Comparison of ENCODE assay signal across 8 cellular contexts in genomic region chr1:8643542-8644536, GRCh38.
DNase-seq lines count a peak whose midpoint lies in the region; ATAC-seq, FAIRE-seq and TF ChIP-seq lines count a peak whose summit lies in the region.

No MANE protein-coding gene starts in this region.

- FAIRE-seq in GM12892 (lab: Jason Lieb, UNC): peak; percentile 90

- no peak for DNase-seq in GM12892 (ENCODE audit: insufficient read length)
- no peak for DNase-seq in Ammon's horn (ENCODE audit: low spot score)
- no peak for DNase-seq in retina
- DNase-seq in activated CD4-positive, alpha-beta T cell treated with anti-CD3 and anti-CD28 coated beads, Interleukin-2, amount 50 U/mL, for 48 hours: no peak
- no peak for DNase-seq in activated CD4-positive, alpha-beta T cell treated with anti-CD3 and anti-CD28 coated beads for 48 hours

- peak overlapping the region; percentile 67 for H3K27ac ChIP-seq in VCaP

- ATAC-seq in GM19395 (IDR thresholded peaks at IDR 0.05; ENCODE audit: unreplicated experiment): peak; percentile 76
- peak; percentile 78 for ATAC-seq in HG03097 (IDR thresholded peaks at IDR 0.05; ENCODE audit: low FRiP score, unreplicated experiment)

- no peak for TF ChIP-seq POLR2A in GM12892 (IDR thresholded peaks at IDR 0.05; ENCODE audit: low read depth, low read length)

- no peak for TF ChIP-seq CTCF in VCaP (conservative IDR thresholded peaks at IDR 0.05)
